ENCODE assay signal across 33 cellular contexts in the genomic region with DNA sequence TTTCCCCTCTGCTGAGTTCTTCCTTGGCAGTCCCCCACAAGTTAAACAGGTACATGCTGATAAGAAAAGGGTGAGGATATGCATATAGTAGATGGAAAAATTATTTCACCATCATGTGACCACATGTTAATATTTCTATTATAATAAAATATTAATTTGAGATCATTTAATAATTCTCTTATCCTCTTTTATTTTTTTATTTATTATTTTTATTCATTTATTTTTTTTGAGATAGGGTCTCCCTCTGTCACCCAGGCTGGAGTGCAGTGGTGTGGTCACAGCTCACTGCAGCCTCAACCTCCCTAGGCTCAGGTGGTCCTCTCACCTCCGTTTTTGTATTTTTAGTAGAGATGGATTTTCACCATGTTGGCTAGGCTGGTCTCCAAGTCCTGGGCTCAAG.
"Had no signal": no experiment of that assay in that cellular context is flagged by ENCODE, and none has a peak within 500 bp of the region (broad histone marks: within the 10 kb centered on the region; RNA-seq: fewer than 3 reads in every experiment).

No MANE protein-coding gene starts in this region.

- DNase-seq: Karpas-422, Kasumi-1, MG63, MM.1S, MV-4-11, NCI-H1048, NCI-H1092, NCI-H1092 treated with DMSO at 0.1 percent for 48 hours, NCI-H1105, NCI-H1105 treated with DMSO at 0.1 percent for 48 hours, NCI-H1417, NCI-H1417 treated with DMSO at 0.1 percent for 48 hours, NCI-H1436, NCI-H1436 treated with DMSO at 0.1 percent for 48 hours, NCI-H146, NCI-H1694, NCI-H1694 treated with DMSO at 0.1 percent for 48 hours, NCI-H187, NCI-H187 treated with DMSO at 0.1 percent for 48 hours, NCI-H1930, NCI-H2029, NCI-H2029 treated with DMSO at 0.1 percent for 48 hours, NCI-H2081, NCI-H2081 treated with DMSO at 0.1 percent for 48 hours, NCI-H2107, NCI-H2171, NCI-H2171 treated with DMSO at 0.1 percent for 48 hours, NCI-H2227 treated with DMSO at 0.1 percent for 48 hours, NCI-H226, NCI-H345, NCI-H446, NCI-H446 treated with DMSO at 0.1 percent for 48 hours, NCI-H510A had no signal

- H3K4me3 ChIP-seq: MG63 had no signal
